Comparison of ENCODE assay signal across 18 cellular contexts in genomic region chrX:10988653-10989052, GRCh38.
DNase-seq lines count a peak whose midpoint lies in the region; ATAC-seq and TF ChIP-seq lines count a peak whose summit lies in the region.
"Had no signal": no experiment of that assay in that cellular context is flagged by ENCODE, and none has a peak within 500 bp of the region (broad histone marks: within the 10 kb centered on the region; RNA-seq: fewer than 3 reads in every experiment).

No MANE protein-coding gene starts in this region.

- no peak for TF ChIP-seq CTCF in Caco-2 (IDR thresholded peaks at IDR 0.05; ENCODE audit: insufficient read depth in 1 of 2, low read depth in 1 of 2, low read length in 1 of 2, severe bottlenecking in 1 of 2, unreplicated experiment in 1 of 2)
- TF ChIP-seq CTCF in epithelial cell of esophagus (IDR thresholded peaks at IDR 0.05; ENCODE audit: insufficient read depth, low read depth, low read length, missing control alignments), result no peak
- TF ChIP-seq CTCF in dorsolateral prefrontal cortex (IDR thresholded peaks at IDR 0.05 in 54 of 56, conservative IDR thresholded peaks at IDR 0.05 in 2 of 56; ENCODE audit: low read depth in 1 of 56, partially characterized antibody in 56 of 56), result no peak

- WGBS in mesodermal cell (ENCODE audit: insufficient coverage in 2 of 2), 2 experiments, result 100% methylated on average over 1 of the region's 4 CpGs; no CpG with 5 or more reads in 1 of the 2 experiments

- intact Hi-C loops in Caco-2 (cut with micrococcal nuclease; ENCODE audit: unreplicated experiment), result no loop called here
- intact Hi-C loops in dorsolateral prefrontal cortex (cut with DNase I), result no loop called here

- no peaks in the 10 kb centered on the region for H3K27me3 Mint-ChIP-seq in Caco-2 (ENCODE audit: insufficient read depth, unreplicated experiment)
- H3K27me3 Mint-ChIP-seq: B cell, IgD-negative memory B cell had no signal

- no TSS peak for BruUV-seq in Caco-2 (replicated peaks; lab: Mats Ljungman, UMichigan)

- H3K36me3 ChIP-seq in Caco-2 (ENCODE audit: control insufficient read depth, insufficient read depth, low read length), result no peaks in the 10 kb centered on the region
- H3K36me3 ChIP-seq in SJCRH30, result no peaks in the 10 kb centered on the region
- H3K36me3 ChIP-seq in mesodermal cell (ENCODE audit: control insufficient read depth, insufficient read depth, low read length), result no peaks in the 10 kb centered on the region
- H3K36me3 ChIP-seq: BLaER1 treated with 17β-estradiol and CSF1 and Interleukin-3, amounts not matched to agents 10 nM and 100 nM had no signal

- ATAC-seq in GM19035 (IDR thresholded peaks at IDR 0.05; ENCODE audit: unreplicated experiment) (no peak), HG02981 (IDR thresholded peaks at IDR 0.05; ENCODE audit: unreplicated experiment) (no peak)
- ATAC-seq: CD8-positive, alpha-beta T cell; GM23338; HCT116; HepG2 had no signal

- H3K4me1 ChIP-seq in Caco-2, result peaks cover 59% of the 10 kb centered on the region
- H3K4me1 ChIP-seq in SJCRH30, result peaks cover 44% of the 10 kb centered on the region
- peaks cover 38% of the 10 kb centered on the region for H3K4me1 ChIP-seq in mesodermal cell (ENCODE audit: control insufficient read depth, insufficient read depth, low read length, poor library complexity, severe bottlenecking)
- H3K4me1 ChIP-seq: BLaER1 treated with 17β-estradiol and CSF1 and Interleukin-3, amounts not matched to agents 10 nM and 100 nM had no signal

- H3K27me3 ChIP-seq in Caco-2 (replicated peaks; ENCODE audit: control insufficient read depth, insufficient read depth, low read length) (no peaks in the 10 kb centered on the region), SJCRH30 (no peaks in the 10 kb centered on the region), dorsolateral prefrontal cortex (peaks cover 0 to 62% (median 15%) of the 10 kb centered on the region in 45 donors)

- peaks cover 33% of the 10 kb centered on the region for H3K4me1 Mint-ChIP-seq in Caco-2 (ENCODE audit: low read depth, unreplicated experiment)
- H3K4me1 Mint-ChIP-seq: B cell, IgD-negative memory B cell had no signal

- H3K4me3 ChIP-seq in Caco-2 (ENCODE audit: low read depth, low read length), result no peak overlapping the region
- H3K4me3 ChIP-seq in SJCRH30, result no peak overlapping the region
- no peak overlapping the region for H3K4me3 ChIP-seq in epithelial cell of esophagus (ENCODE audit: low read length)
- H3K4me3 ChIP-seq in mesodermal cell (ENCODE audit: extremely low read depth, insufficient read depth, low read length, poor library complexity, severe bottlenecking), result no peak overlapping the region
- no peak overlapping the region for H3K4me3 ChIP-seq in dorsolateral prefrontal cortex
- H3K4me3 ChIP-seq: BLaER1 treated with 17β-estradiol and CSF1 and Interleukin-3, amounts not matched to agents 10 nM and 100 nM; GM23338 had no signal

- DNase-seq in Caco-2 (no peak), SJCRH30 (no peak), epithelial cell of esophagus (ENCODE audit: low read depth) (peak; percentile 55), dorsolateral prefrontal cortex (no peak)
- DNase-seq: CD8-positive, alpha-beta T cell; DMS 273 treated with DMSO at 0.1 percent for 48 hours; DMS53; DND-41; HFFc6 had no signal

- H3K9me3 Mint-ChIP-seq in Caco-2 (ENCODE audit: unreplicated experiment), result peaks cover 8% of the 10 kb centered on the region
- H3K9me3 Mint-ChIP-seq: GM23338, HFFc6 had no signal

- POLR2A ChIA-PET in Caco-2 (lab: Charles Lee), result no interaction called here

- no peaks in the 10 kb centered on the region for H3K9me3 ChIP-seq in Caco-2
- no peaks in the 10 kb centered on the region for H3K9me3 ChIP-seq in SJCRH30 (replicated peaks)
- H3K9me3 ChIP-seq in mesodermal cell (ENCODE audit: control insufficient read depth, low read length), result no peaks in the 10 kb centered on the region
- H3K9me3 ChIP-seq: BLaER1 treated with 17β-estradiol and CSF1 and Interleukin-3, amounts not matched to agents 10 nM and 100 nM had no signal

- H3K4me3 Mint-ChIP-seq in Caco-2 (ENCODE audit: unreplicated experiment), result no peak overlapping the region
- H3K4me3 Mint-ChIP-seq: B cell; CD8-positive, alpha-beta T cell; GM23338; HFFc6; IgD-negative memory B cell had no signal

- CTCF ChIA-PET in Caco-2 (lab: Charles Lee), result no interaction called here

- peak overlapping the region; percentile 81 for H3K27ac ChIP-seq in SJCRH30
- H3K27ac ChIP-seq in mesodermal cell (ENCODE audit: low read depth, low read length, severe bottlenecking), result peak overlapping the region; percentile 83
- H3K27ac ChIP-seq in dorsolateral prefrontal cortex, result no peak overlapping the region
- H3K27ac ChIP-seq: BLaER1 treated with 17β-estradiol and CSF1 and Interleukin-3, amounts not matched to agents 10 nM and 100 nM had no signal

- H3K27ac Mint-ChIP-seq in Caco-2 (ENCODE audit: unreplicated experiment), result peak overlapping the region; percentile 64
- H3K27ac Mint-ChIP-seq: B cell; CD8-positive, alpha-beta T cell; GM23338; HFFc6; IgD-negative memory B cell had no signal

- peaks cover 8% of the 10 kb centered on the region for H3K36me3 Mint-ChIP-seq in Caco-2 (ENCODE audit: insufficient read depth, unreplicated experiment)
- H3K36me3 Mint-ChIP-seq: CD8-positive, alpha-beta T cell; IgD-negative memory B cell had no signal

Comparison
In these comparisons a context has a peak if more than half of its experiments do, and no peak if none do; other contexts are left out.
1. H3K27ac ChIP-seq: peak in SJCRH30 (single experiment) and mesodermal cell (single experiment); none in dorsolateral prefrontal cortex (0 of 59).